ENCODE assay signal across 8 cellular contexts in the genomic region with DNA sequence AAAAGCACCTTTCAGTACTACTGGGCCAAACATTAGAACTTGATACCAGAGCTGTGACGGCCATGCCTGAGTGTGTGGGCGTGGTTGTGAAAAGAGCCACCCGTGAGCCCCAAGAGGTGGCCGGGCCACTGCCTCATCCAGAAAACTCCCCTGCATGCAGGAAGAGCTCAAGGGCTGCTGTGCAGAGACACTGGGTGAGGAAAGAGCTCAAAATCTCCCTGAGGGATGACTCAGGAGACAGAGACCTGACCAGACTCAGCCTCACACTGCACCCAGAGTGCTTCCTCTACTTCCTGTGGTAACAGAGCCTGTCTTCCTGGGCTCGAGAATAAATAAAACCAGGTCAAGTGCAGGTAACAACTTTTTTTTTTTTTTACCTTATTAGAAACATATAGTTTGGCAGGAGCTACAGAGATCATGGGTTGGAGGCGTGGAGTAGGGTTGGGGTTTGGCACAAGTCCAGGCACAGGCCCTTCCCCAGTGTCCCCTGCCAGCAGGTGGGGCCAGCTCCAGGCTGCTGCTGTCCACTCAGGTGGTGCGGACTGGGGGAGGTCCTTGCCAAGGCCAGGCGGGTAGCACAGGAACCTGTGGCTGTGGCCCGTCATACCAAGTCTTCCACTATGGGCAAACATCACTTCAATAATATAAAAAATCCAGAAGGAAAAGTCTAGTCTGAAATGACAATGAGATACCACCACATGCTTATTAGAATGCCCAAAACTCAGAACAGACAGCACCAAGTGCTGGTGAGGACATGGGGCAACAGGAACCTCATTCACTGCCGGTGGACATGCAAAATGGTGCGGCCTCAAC. TPM values are rescaled to one million over a fixed set of nuclear protein-coding genes. Genes with fewer than 3 reads are reported as not detected.
DNase-seq lines count a peak whose midpoint lies in the region; ATAC-seq, FAIRE-seq and TF ChIP-seq lines count a peak whose summit lies in the region.

No MANE protein-coding gene starts in this region.

- no peaks in the 10 kb centered on the region for H3K27me3 ChIP-seq in CD8-positive, alpha-beta memory T cell (ENCODE audit: insufficient read depth, low read length, poor library complexity, severe bottlenecking)
- no peaks in the 10 kb centered on the region for H3K27me3 ChIP-seq in colonic mucosa

- peak overlapping the region; percentile 87 for H3K27ac ChIP-seq in CD8-positive, alpha-beta memory T cell (ENCODE audit: low read depth, low read length)
- peak overlapping the region; percentile 25 for H3K27ac ChIP-seq in colonic mucosa

- no peaks in the 10 kb centered on the region for H3K9me3 ChIP-seq in CD8-positive, alpha-beta memory T cell (ENCODE audit: low read length)
- no peaks in the 10 kb centered on the region for H3K9me3 ChIP-seq in colonic mucosa

- FAIRE-seq in HTR-8/SVneo (lab: Jason Lieb, UNC), result no peak

- no peak for TF ChIP-seq CTCF in colonic mucosa (IDR thresholded peaks at IDR 0.05)

- H3K4me3 Mint-ChIP-seq in CD8-positive, alpha-beta memory T cell, result peak overlapping the region; percentile 81 to 93 (median 85)

- CTCF ChIA-PET in CD8-positive, alpha-beta memory T cell (lab: Charles Lee), result interaction anchor here (0.7 to 7.4 kb wide), 14 partner anchors 10 to 108 kb away, joined by 3 to 71 read pairs (median 4); a partner anchor contains a TSS

- peak overlapping the region; percentile 68 to 100 (median 99) for H3K27ac Mint-ChIP-seq in CD8-positive, alpha-beta memory T cell

- no peak overlapping the region for H3K9ac ChIP-seq in colonic mucosa (ENCODE audit: low read depth in 2 of 2, low read length in 2 of 2)

- H3K36me3 ChIP-seq in CD8-positive, alpha-beta memory T cell (ENCODE audit: insufficient read depth, low read length), result no peaks in the 10 kb centered on the region
- H3K36me3 ChIP-seq in colonic mucosa, result no peaks in the 10 kb centered on the region

- no peaks in the 10 kb centered on the region for H3K9me3 Mint-ChIP-seq in CD8-positive, alpha-beta memory T cell

- peak overlapping the region; percentile 57 for H3K4me3 ChIP-seq in CD8-positive, alpha-beta memory T cell (ENCODE audit: low read length)
- no peak overlapping the region for H3K4me3 ChIP-seq in colonic mucosa

- intact Hi-C loops in colonic mucosa (cut with DNase I), result no loop called here

- H3K4me1 Mint-ChIP-seq in CD8-positive, alpha-beta memory T cell, result peaks cover 80 to 96% (median 89%) of the 10 kb centered on the region in 3 donors

- DNase-seq in CD8-positive, alpha-beta memory T cell, result peak; percentile 36 to 90 (median 79)
- peak; percentile 59 for DNase-seq in HTR-8/SVneo (ENCODE audit: insufficient read length, low spot score)
- DNase-seq in activated CD4-positive, CD25-positive, alpha-beta regulatory T cell (lab: John Stamatoyannopoulos, UW), result peak in 3 of 4 experiments; percentile 18 to 25 (median 21)
- DNase-seq in colonic mucosa, result peak; percentile 60
- peak; percentile 64 for DNase-seq in renal cortical epithelial cell (ENCODE audit: low read depth)
- no peak for DNase-seq in foreskin melanocyte

- POLR2A ChIA-PET in CD8-positive, alpha-beta memory T cell (lab: Charles Lee), result interaction anchor here (0.5 to 4.8 kb wide), 16 partner anchors 10 to 616 kb away, joined by 3 to 38 read pairs (median 5); a partner anchor contains a TSS

- peaks cover 96% of the 10 kb centered on the region for H3K4me1 ChIP-seq in CD8-positive, alpha-beta memory T cell (ENCODE audit: insufficient read depth, low read length)
- H3K4me1 ChIP-seq in colonic mucosa, result peaks cover 25% of the 10 kb centered on the region

- ATAC-seq in GM19467 (IDR thresholded peaks at IDR 0.05; ENCODE audit: unreplicated experiment) (no peak), GM18502 (IDR thresholded peaks at IDR 0.05; ENCODE audit: poor library complexity, unreplicated experiment) (no peak)

- H3K36me3 Mint-ChIP-seq in CD8-positive, alpha-beta memory T cell, result peaks cover 0 to 2% (median 0%) of the 10 kb centered on the region in 3 donors

- peaks cover 0 to 1% of the 10 kb centered on the region in 2 donors for H3K27me3 Mint-ChIP-seq in CD8-positive, alpha-beta memory T cell

RNA-seq across cellular contexts. Expression of a gene that starts 25.5 kb away (rescaled TPM):
- total RNA-seq in CD8-positive, alpha-beta memory T cell, result 10 to 100 TPM; 24.4 to 25.5 TPM
- polyA plus RNA-seq in CD8-positive, alpha-beta memory T cell, result 22.1 TPM
- total RNA-seq in colonic mucosa (10 to 100 TPM; 16.3 to 18.6 TPM), renal cortical epithelial cell (7.5 and 13.3 TPM in 2 replicates)

RNA-seq across cellular contexts. Expression of a gene that starts 47.0 kb away (rescaled TPM):
- 100 to 1,000 TPM; 161 to 170 TPM for total RNA-seq in CD8-positive, alpha-beta memory T cell
- polyA plus RNA-seq in CD8-positive, alpha-beta memory T cell, result 138 TPM
- total RNA-seq in colonic mucosa (100 to 1,000 TPM; 190 to 200 TPM), renal cortical epithelial cell (215 and 278 TPM in 2 replicates)

RNA-seq across cellular contexts. Expression of a gene that starts 58.4 kb away (rescaled TPM):
- 10 to 100 TPM; 18.2 to 20.3 TPM for total RNA-seq in CD8-positive, alpha-beta memory T cell
- 33.2 TPM for polyA plus RNA-seq in CD8-positive, alpha-beta memory T cell
- total RNA-seq in colonic mucosa (10 to 100 TPM; 17.7 to 25.7 TPM), renal cortical epithelial cell (37.5 and 69.9 TPM in 2 replicates)
